ENCODE assay signal across 1 cellular context in genomic region chr6:77474286-77474956, GRCh38.
TF ChIP-seq lines count a peak whose summit lies in the region.

No MANE protein-coding gene starts in this region.

TF ChIP-seq in WTC11, 78 proteins besides CTCF, POLR2A, EP300 and RAD21 (continued from another document):
- TF ChIP-seq HMGXB4 (CRISPR knock-in tag; IDR thresholded peaks at IDR 0.05): no peak
- TF ChIP-seq, protein P1, sequence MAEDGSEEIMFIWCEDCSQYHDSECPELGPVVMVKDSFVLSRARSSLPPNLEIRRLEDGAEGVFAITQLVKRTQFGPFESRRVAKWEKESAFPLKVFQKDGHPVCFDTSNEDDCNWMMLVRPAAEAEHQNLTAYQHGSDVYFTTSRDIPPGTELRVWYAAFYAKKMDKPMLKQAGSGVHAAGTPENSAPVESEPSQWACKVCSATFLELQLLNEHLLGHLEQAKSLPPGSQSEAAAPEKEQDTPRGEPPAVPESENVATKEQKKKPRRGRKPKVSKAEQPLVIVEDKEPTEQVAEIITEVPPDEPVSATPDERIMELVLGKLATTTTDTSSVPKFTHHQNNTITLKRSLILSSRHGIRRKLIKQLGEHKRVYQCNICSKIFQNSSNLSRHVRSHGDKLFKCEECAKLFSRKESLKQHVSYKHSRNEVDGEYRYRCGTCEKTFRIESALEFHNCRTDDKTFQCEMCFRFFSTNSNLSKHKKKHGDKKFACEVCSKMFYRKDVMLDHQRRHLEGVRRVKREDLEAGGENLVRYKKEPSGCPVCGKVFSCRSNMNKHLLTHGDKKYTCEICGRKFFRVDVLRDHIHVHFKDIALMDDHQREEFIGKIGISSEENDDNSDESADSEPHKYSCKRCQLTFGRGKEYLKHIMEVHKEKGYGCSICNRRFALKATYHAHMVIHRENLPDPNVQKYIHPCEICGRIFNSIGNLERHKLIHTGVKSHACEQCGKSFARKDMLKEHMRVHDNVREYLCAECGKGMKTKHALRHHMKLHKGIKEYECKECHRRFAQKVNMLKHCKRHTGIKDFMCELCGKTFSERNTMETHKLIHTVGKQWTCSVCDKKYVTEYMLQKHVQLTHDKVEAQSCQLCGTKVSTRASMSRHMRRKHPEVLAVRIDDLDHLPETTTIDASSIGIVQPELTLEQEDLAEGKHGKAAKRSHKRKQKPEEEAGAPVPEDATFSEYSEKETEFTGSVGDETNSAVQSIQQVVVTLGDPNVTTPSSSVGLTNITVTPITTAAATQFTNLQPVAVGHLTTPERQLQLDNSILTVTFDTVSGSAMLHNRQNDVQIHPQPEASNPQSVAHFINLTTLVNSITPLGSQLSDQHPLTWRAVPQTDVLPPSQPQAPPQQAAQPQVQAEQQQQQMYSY (CRISPR knock-in tag; IDR thresholded peaks at IDR 0.05): no peak
- TF ChIP-seq, protein P2, sequence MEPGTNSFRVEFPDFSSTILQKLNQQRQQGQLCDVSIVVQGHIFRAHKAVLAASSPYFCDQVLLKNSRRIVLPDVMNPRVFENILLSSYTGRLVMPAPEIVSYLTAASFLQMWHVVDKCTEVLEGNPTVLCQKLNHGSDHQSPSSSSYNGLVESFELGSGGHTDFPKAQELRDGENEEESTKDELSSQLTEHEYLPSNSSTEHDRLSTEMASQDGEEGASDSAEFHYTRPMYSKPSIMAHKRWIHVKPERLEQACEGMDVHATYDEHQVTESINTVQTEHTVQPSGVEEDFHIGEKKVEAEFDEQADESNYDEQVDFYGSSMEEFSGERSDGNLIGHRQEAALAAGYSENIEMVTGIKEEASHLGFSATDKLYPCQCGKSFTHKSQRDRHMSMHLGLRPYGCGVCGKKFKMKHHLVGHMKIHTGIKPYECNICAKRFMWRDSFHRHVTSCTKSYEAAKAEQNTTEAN (CRISPR knock-in tag; IDR thresholded peaks at IDR 0.05): no peak
- TF ChIP-seq ZNF317 (CRISPR knock-in tag; IDR thresholded peaks at IDR 0.05; ENCODE audit: borderline replicate concordance, low read depth): no peak
- TF ChIP-seq ZNF263 (CRISPR knock-in tag; IDR thresholded peaks at IDR 0.05; ENCODE audit: low read depth): no peak
- TF ChIP-seq ZBTB21 (CRISPR knock-in tag; IDR thresholded peaks at IDR 0.05; ENCODE audit: borderline replicate concordance): no peak
- TF ChIP-seq SMAD4 (CRISPR knock-in tag; IDR thresholded peaks at IDR 0.05): no peak
- no peak for TF ChIP-seq NR3C1 (CRISPR knock-in tag; conservative IDR thresholded peaks at IDR 0.05; ENCODE audit: low read depth)
- TF ChIP-seq GRHL2 (CRISPR knock-in tag; IDR thresholded peaks at IDR 0.05; ENCODE audit: insufficient replicate concordance, severe bottlenecking): no peak
- TF ChIP-seq CREM (CRISPR knock-in tag; IDR thresholded peaks at IDR 0.05): no peak
- no peak for TF ChIP-seq ATF3 (CRISPR knock-in tag; conservative IDR thresholded peaks at IDR 0.05)
- no peak for TF ChIP-seq ZNF121 (CRISPR knock-in tag; IDR thresholded peaks at IDR 0.05)
